ENCODE assay signal across 22 cellular contexts in genomic region chr15:48654799-48655198, GRCh38.
"Had no signal": no experiment of that assay in that cellular context is flagged by ENCODE, and none has a peak within 500 bp of the region (broad histone marks: within the 10 kb centered on the region; RNA-seq: fewer than 3 reads in every experiment).

No MANE protein-coding gene starts in this region.

- H3K27me3 ChIP-seq: body of pancreas, dorsolateral prefrontal cortex had no signal

- H3K9ac ChIP-seq: parathyroid adenoma had no signal

- H3K79me2 ChIP-seq: parathyroid adenoma had no signal

- H3K4me1 ChIP-seq: body of pancreas, parathyroid adenoma, psoas muscle had no signal

- DNase-seq: activated CD4-positive, alpha-beta T cell treated with anti-CD3 and anti-CD28 coated beads for 36 hours; activated CD4-positive, CD25-positive, alpha-beta regulatory T cell; activated CD8-positive, alpha-beta memory T cell treated with anti-CD3 and anti-CD28 coated beads, Interleukin-2, amount 10 ng/mL, durations not matched to agents 7 days and 5 days; activated CD8-positive, alpha-beta T cell treated with anti-CD3 and anti-CD28 coated beads, Interleukin-2, amount 10 ng/mL, durations not matched to agents 7 days and 5 days; activated T-cell treated with anti-CD3 and anti-CD28 coated beads, Interleukin-2, amount 50 U/mL, for 48 hours; anterior cingulate cortex; body of pancreas; dorsolateral prefrontal cortex; effector memory CD4-positive, alpha-beta T cell; foreskin fibroblast; mammary epithelial cell; midbrain; naive thymus-derived CD4-positive, alpha-beta T cell; nucleus accumbens; psoas muscle; stimulated activated CD4-positive, alpha-beta T cell treated with anti-CD3 and anti-CD28 coated beads, Interleukin-2, amount 100 ng/mL, for 48 hours; stimulated activated naive CD8-positive, alpha-beta T cell treated with anti-CD3 and anti-CD28 coated beads, Interleukin-15, Interleukin-2, amounts not matched to agents 100 U/mL and 50 U/mL, for 24 hours had no signal

- H3K4me3 ChIP-seq: body of pancreas, coronary artery, dorsolateral prefrontal cortex, psoas muscle, thoracic aorta had no signal

- H3K9me3 ChIP-seq: body of pancreas, psoas muscle, thoracic aorta had no signal

- ATAC-seq: activated CD4-positive, alpha-beta T cell treated with anti-CD3 and anti-CD28 coated beads for 36 hours; activated CD8-positive, alpha-beta memory T cell treated with anti-CD3 and anti-CD28 coated beads, Interleukin-2, amount 10 ng/mL, durations not matched to agents 7 days and 5 days; activated CD8-positive, alpha-beta T cell treated with anti-CD3 and anti-CD28 coated beads, Interleukin-2, amount 10 ng/mL, durations not matched to agents 7 days and 5 days; body of pancreas; naive thymus-derived CD4-positive, alpha-beta T cell; stimulated activated naive CD8-positive, alpha-beta T cell treated with anti-CD3 and anti-CD28 coated beads, Interleukin-15, Interleukin-2, amounts not matched to agents 100 U/mL and 50 U/mL, for 24 hours had no signal

- H3K27ac ChIP-seq: body of pancreas, dorsolateral prefrontal cortex, parathyroid adenoma, psoas muscle, thoracic aorta had no signal

- FAIRE-seq: islet of Langerhans, urothelium cell line had no signal

- H2AFZ ChIP-seq: parathyroid adenoma had no signal

- H3K36me3 ChIP-seq: thoracic aorta had no signal
